In genomic region chr9:35746583-35746982, GRCh38 we compare ENCODE assay signal across 9 cellular contexts. TPM values are rescaled to one million over a fixed set of nuclear protein-coding genes. Genes with fewer than 3 reads are reported as not detected.
DNase-seq lines count a peak whose midpoint lies in the region; ATAC-seq and TF ChIP-seq lines count a peak whose summit lies in the region.
"Had no signal": no experiment of that assay in that cellular context is flagged by ENCODE, and none has a peak within 500 bp of the region (broad histone marks: within the 10 kb centered on the region; RNA-seq: fewer than 3 reads in every experiment).

No MANE protein-coding gene starts in this region.

- peaks cover 44% of the 10 kb centered on the region for H3K36me3 ChIP-seq in DOHH2 (ENCODE audit: control insufficient read depth, low read length)
- peaks cover 26% of the 10 kb centered on the region for H3K36me3 ChIP-seq in OCI-LY3 (replicated peaks; ENCODE audit: low read depth, low read length)
- no peaks in the 10 kb centered on the region for H3K36me3 ChIP-seq in ovary

- no peak for ATAC-seq in HG02798 (IDR thresholded peaks at IDR 0.05; ENCODE audit: poor library complexity, unreplicated experiment)

- TF ChIP-seq CTCF in DOHH2 (IDR thresholded peaks at IDR 0.05; ENCODE audit: low read depth, low read length, poor library complexity, severe bottlenecking) (no peak), OCI-LY3 (IDR thresholded peaks at IDR 0.05; ENCODE audit: low read depth, low read length) (no peak), epithelial cell of esophagus (IDR thresholded peaks at IDR 0.05; ENCODE audit: insufficient read depth, low read depth, low read length, missing control alignments) (no peak), ovary (IDR thresholded peaks at IDR 0.05) (no peak)

- intact Hi-C loops in ovary (cut with DNase I): no loop called here

- DNase-seq in epithelial cell of esophagus (ENCODE audit: low read depth) (no peak), ovary (no peak), NCI-H226 (no peak), NCI-H2081 (lab: John Stamatoyannopoulos, UW) (no peak), NCI-H510A treated with DMSO at 0.1 percent for 48 hours (lab: John Stamatoyannopoulos, UW) (no peak)
- DNase-seq: T-helper 1 cell had no signal

- H3K4me1 ChIP-seq in DOHH2 (ENCODE audit: control insufficient read depth, low read length) (peaks cover 42% of the 10 kb centered on the region), OCI-LY3 (ENCODE audit: low read length) (peaks cover 33% of the 10 kb centered on the region), ovary (ENCODE audit: insufficient read depth) (peaks cover 22% of the 10 kb centered on the region)

- H3K27me3 ChIP-seq in DOHH2 (ENCODE audit: control insufficient read depth, low read length) (no peaks in the 10 kb centered on the region), OCI-LY3 (ENCODE audit: low read depth, low read length) (no peaks in the 10 kb centered on the region), ovary (no peaks in the 10 kb centered on the region)

- no peak overlapping the region for H3K9ac ChIP-seq in OCI-LY3 (ENCODE audit: low read length)

- TF ChIP-seq EP300 in ovary (IDR thresholded peaks at IDR 0.05): no peak

- H3K4me2 ChIP-seq in DOHH2 (ENCODE audit: low read length): peak overlapping the region; percentile 90
- peak overlapping the region; percentile 90 for H3K4me2 ChIP-seq in OCI-LY3 (ENCODE audit: low read length)

- 49 to 62% (median 59%) methylated on average over 3 of the region's 3 CpGs for WGBS in ovary, 3 donors

- H3K4me3 ChIP-seq in DOHH2 (ENCODE audit: low read length): peak overlapping the region; percentile 90
- peak overlapping the region; percentile 90; the same call in 1 of the 2 replicates for H3K4me3 ChIP-seq in OCI-LY3 (ENCODE audit: low read length)
- peak overlapping the region; percentile 80 for H3K4me3 ChIP-seq in epithelial cell of esophagus (ENCODE audit: low read length)
- peak overlapping the region; percentile 80 for H3K4me3 ChIP-seq in ovary

- peaks cover 5% of the 10 kb centered on the region; the same call in 1 of the 2 replicates for H3F3A ChIP-seq in DOHH2 (ENCODE audit: control insufficient read depth, insufficient read depth)

- no peak overlapping the region for H2AFZ ChIP-seq in OCI-LY3 (ENCODE audit: low read depth, low read length)

- H3K27ac ChIP-seq in DOHH2 (ENCODE audit: low read depth, low read length): no peak overlapping the region
- no peak overlapping the region for H3K27ac ChIP-seq in OCI-LY3 (ENCODE audit: low read length)
- no peak overlapping the region for H3K27ac ChIP-seq in ovary

- H4K20me1 ChIP-seq in DOHH2 (ENCODE audit: control insufficient read depth, insufficient read depth, low read depth, low read length) (no peaks in the 10 kb centered on the region), OCI-LY3 (ENCODE audit: insufficient read depth, low read length) (peaks cover 17% of the 10 kb centered on the region)

- TF ChIP-seq POLR2A in ovary (IDR thresholded peaks at IDR 0.05): no peak

- H3K9me2 ChIP-seq in DOHH2 (replicated peaks; ENCODE audit: control insufficient read depth, low read length): no peaks in the 10 kb centered on the region

- H3K79me2 ChIP-seq in DOHH2 (ENCODE audit: control insufficient read depth, low read length) (peaks cover 43% of the 10 kb centered on the region), OCI-LY3 (ENCODE audit: low read length) (peaks cover 50% of the 10 kb centered on the region)

- H3K9me3 ChIP-seq in DOHH2 (ENCODE audit: control insufficient read depth, insufficient read depth, low read length) (no peaks in the 10 kb centered on the region), OCI-LY3 (ENCODE audit: insufficient read depth, low read length) (no peaks in the 10 kb centered on the region), ovary (no peaks in the 10 kb centered on the region)

RNA-seq across cellular contexts. Expression of gene GBA2, which starts 2.4 kb away (rescaled TPM):
- 10 to 100 TPM; 35.1 to 73.2 (median 44.5) TPM for total RNA-seq in ovary
- 10 to 100 TPM; 27.8 to 54.7 TPM for polyA plus RNA-seq in ovary

RNA-seq across cellular contexts. Expression of gene RGP1, which starts 2.5 kb away (rescaled TPM):
- 10 to 100 TPM in 6 of 7 donors, 1 to 10 TPM in 1; 9.4 to 32.3 (median 26.6) TPM for total RNA-seq in ovary
- polyA plus RNA-seq in ovary: 10 to 100 TPM; 13.4 to 17.0 TPM

RNA-seq across cellular contexts. Expression of gene MSMP, which starts 7.5 kb away (rescaled TPM):
- 1 to 10 TPM in 1 of 7 donors, under 1 TPM in 1, not detected in 5; 0.40 to 4.4 TPM for total RNA-seq in ovary
- under 1 TPM in 1 of 2 donors, not detected in 1; 0.41 TPM for polyA plus RNA-seq in ovary

RNA-seq across cellular contexts. Expression of gene CREB3, which starts 14.1 kb away (rescaled TPM):
- 10 to 100 TPM; 31.2 to 41.5 (median 36.6) TPM for total RNA-seq in ovary
- 10 to 100 TPM; 32.3 to 39.8 TPM for polyA plus RNA-seq in ovary

RNA-seq across cellular contexts. Expression of gene TLN1, which starts 14.6 kb away (rescaled TPM):
- total RNA-seq in ovary: 100 to 1,000 TPM; 106 to 344 (median 271) TPM
- 100 to 1,000 TPM; 124 to 292 TPM for polyA plus RNA-seq in ovary
